ENCODE assay signal across 9 cellular contexts in genomic region chr1:15974855-15975254, GRCh38. TPM values are rescaled to one million over a fixed set of nuclear protein-coding genes. Genes with fewer than 3 reads are reported as not detected.
DNase-seq lines count a peak whose midpoint lies in the region; ATAC-seq, FAIRE-seq and TF ChIP-seq lines count a peak whose summit lies in the region.
"Had no signal": no experiment of that assay in that cellular context is flagged by ENCODE, and none has a peak within 500 bp of the region (broad histone marks: within the 10 kb centered on the region; RNA-seq: fewer than 3 reads in every experiment).

No MANE protein-coding gene starts in this region.

- no peak for TF ChIP-seq CTCF in Peyer's patch (IDR thresholded peaks at IDR 0.05)
- no peak for TF ChIP-seq CTCF in esophagus muscularis mucosa (IDR thresholded peaks at IDR 0.05)

- H3K36me3 ChIP-seq in ACC112 (ENCODE audit: insufficient read depth, low read length) (peaks cover 13% of the 10 kb centered on the region; the same call in 1 of the 2 replicates), Peyer's patch (peaks cover 0 to 10% (median 0%) of the 10 kb centered on the region in 3 donors), esophagus muscularis mucosa (peaks cover 0 to 30% (median 21%) of the 10 kb centered on the region in 4 donors)

- peak in 1 of 3 donors; percentile 44 for DNase-seq in Peyer's patch
- no peak for DNase-seq in esophagus muscularis mucosa (ENCODE audit: extremely low spot score)
- DNase-seq in anterior cingulate cortex (lab: John Stamatoyannopoulos, UW): no peak
- no peak for DNase-seq in NCI-H1105 treated with DMSO at 0.1 percent for 48 hours (lab: John Stamatoyannopoulos, UW)
- no peak for DNase-seq in GM19239 (ENCODE audit: insufficient read length, low spot score)

- H3K27ac ChIP-seq in ACC112 (ENCODE audit: low read depth, low read length) (peak overlapping the region; percentile 40; the same call in 1 of the 2 replicates), Peyer's patch (peak overlapping the region in 3 of 4 donors; percentile 73 to 91 (median 79)), esophagus muscularis mucosa (replicated peaks in 1 of 4) (peak overlapping the region in 2 of 4 donors; percentile 84 to 89), skin epidermis (peak overlapping the region in 18 of 21 experiments; percentile 71 to 94 (median 88))

- no peak for FAIRE-seq in GM19239 (lab: Jason Lieb, UNC)

- no peak for TF ChIP-seq EP300 in esophagus muscularis mucosa (IDR thresholded peaks at IDR 0.05)

- intact Hi-C loops in esophagus muscularis mucosa (cut with DNase I): loop anchor here (5.0 kb wide), 1 partner anchor 138 kb away; no protein-coding TSS in a partner anchor

- H3K4me1 ChIP-seq in ACC112 (ENCODE audit: control insufficient read depth, insufficient read depth, low read length, unreplicated experiment) (no peaks in the 10 kb centered on the region), Peyer's patch (peaks cover 0 to 15% (median 3%) of the 10 kb centered on the region in 4 donors), esophagus muscularis mucosa (peaks cover 10 to 32% (median 30%) of the 10 kb centered on the region in 4 donors)

- peak; percentile 36 for ATAC-seq in GM21360 (IDR thresholded peaks at IDR 0.05; ENCODE audit: unreplicated experiment)

- peaks cover 42% of the 10 kb centered on the region for H3K79me2 ChIP-seq in ACC112 (ENCODE audit: control insufficient read depth, insufficient read depth, low read length, unreplicated experiment)

- no peak overlapping the region for H2AFZ ChIP-seq in ACC112 (ENCODE audit: low read length, unreplicated experiment)

- H3K9me3 ChIP-seq in Peyer's patch (no peaks in the 10 kb centered on the region), esophagus muscularis mucosa (no peaks in the 10 kb centered on the region)

- WGBS in esophagus muscularis mucosa: 32% methylated on average over 9 of the region's 9 CpGs

- TF ChIP-seq POLR2A in Peyer's patch (IDR thresholded peaks at IDR 0.05) (no peak), esophagus muscularis mucosa (IDR thresholded peaks at IDR 0.05; ENCODE audit: low read depth) (no peak)

- H3K27me3 ChIP-seq in ACC112 (ENCODE audit: insufficient read depth, low read length) (no peaks in the 10 kb centered on the region), Peyer's patch (no peaks in the 10 kb centered on the region), esophagus muscularis mucosa (no peaks in the 10 kb centered on the region)

- H3K4me3 ChIP-seq in ACC112 (ENCODE audit: low read depth, low read length) (peak overlapping the region; percentile 85), Peyer's patch (peak overlapping the region; percentile 72 to 93 (median 92)), esophagus muscularis mucosa (peak overlapping the region; percentile 75 to 98 (median 84)), skin epidermis (peak overlapping the region in 6 of 7 experiments; percentile 78 to 98 (median 86))

RNA-seq across cellular contexts. Expression of gene ZBTB17, which starts 1.0 kb away (rescaled TPM):
- total RNA-seq in Peyer's patch (100 to 1,000 TPM in 1 of 4 donors, 10 to 100 TPM in 3; 52.1 to 138 (median 56.6) TPM), esophagus muscularis mucosa (10 to 100 TPM; 29.5 to 40.8 (median 34.6) TPM)

RNA-seq across cellular contexts. Expression of gene SRARP, which starts 29.2 kb away (rescaled TPM):
- not detected for total RNA-seq in Peyer's patch
- not detected for total RNA-seq in esophagus muscularis mucosa
- total RNA-seq: lung had no signal

RNA-seq across cellular contexts. Expression of gene HSPB7, which starts 43.0 kb away (rescaled TPM):
- total RNA-seq in Peyer's patch: 1 to 10 TPM in 3 of 4 donors, not detected in 1; 1.1 to 5.2 (median 1.1) TPM
- 100 to 1,000 TPM; 111 to 408 (median 279) TPM for total RNA-seq in esophagus muscularis mucosa

RNA-seq across cellular contexts. Expression of gene CLCNKA, which starts 47.0 kb away (rescaled TPM):
- under 1 TPM in 1 of 4 donors, not detected in 3; 0.47 TPM for total RNA-seq in Peyer's patch
- under 1 TPM in 3 of 4 donors, not detected in 1; 0.17 to 0.42 (median 0.33) TPM for total RNA-seq in esophagus muscularis mucosa

Comparison
In these comparisons a context has a peak if more than half of its experiments do, and no peak if none do; other contexts are left out.
1. RNA of gene HSPB7, which starts 43.0 kb away (total RNA-seq): 111 to 408 TPM in esophagus muscularis mucosa; 1.1 to 5.2 TPM in Peyer's patch; every median in the first group is over 10 times any median in the second.
2. Peak in every context shown above with its lines, with median percentiles within 50 percentile points of each other: H3K4me3 ChIP-seq.